In the genomic region with DNA sequence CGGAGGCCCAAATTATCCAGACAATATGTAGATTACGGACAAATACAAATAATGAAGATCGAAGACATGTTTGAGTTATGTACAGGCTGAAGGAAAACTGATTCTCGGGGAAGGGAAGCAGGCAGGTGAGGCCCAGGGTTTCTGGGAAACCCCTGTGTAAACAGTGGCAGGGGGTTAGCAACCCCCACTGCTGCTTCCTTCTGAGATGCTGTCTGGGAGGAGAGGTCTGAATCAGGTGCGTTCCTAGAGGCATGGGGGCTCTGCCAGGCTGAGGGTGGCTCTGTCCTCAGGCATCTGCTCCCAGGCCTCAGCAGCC, we compare ENCODE assay signal across 1 cellular context.
A peak's percentile ranks its signal among the peaks of the same experiment; 100 is the strongest.
TF ChIP-seq lines count a peak whose summit lies in the region.

No MANE protein-coding gene starts in this region.

TF ChIP-seq in WTC11, 78 proteins besides CTCF, POLR2A, EP300 and RAD21 (continued from another document):
- TF ChIP-seq, protein P1, sequence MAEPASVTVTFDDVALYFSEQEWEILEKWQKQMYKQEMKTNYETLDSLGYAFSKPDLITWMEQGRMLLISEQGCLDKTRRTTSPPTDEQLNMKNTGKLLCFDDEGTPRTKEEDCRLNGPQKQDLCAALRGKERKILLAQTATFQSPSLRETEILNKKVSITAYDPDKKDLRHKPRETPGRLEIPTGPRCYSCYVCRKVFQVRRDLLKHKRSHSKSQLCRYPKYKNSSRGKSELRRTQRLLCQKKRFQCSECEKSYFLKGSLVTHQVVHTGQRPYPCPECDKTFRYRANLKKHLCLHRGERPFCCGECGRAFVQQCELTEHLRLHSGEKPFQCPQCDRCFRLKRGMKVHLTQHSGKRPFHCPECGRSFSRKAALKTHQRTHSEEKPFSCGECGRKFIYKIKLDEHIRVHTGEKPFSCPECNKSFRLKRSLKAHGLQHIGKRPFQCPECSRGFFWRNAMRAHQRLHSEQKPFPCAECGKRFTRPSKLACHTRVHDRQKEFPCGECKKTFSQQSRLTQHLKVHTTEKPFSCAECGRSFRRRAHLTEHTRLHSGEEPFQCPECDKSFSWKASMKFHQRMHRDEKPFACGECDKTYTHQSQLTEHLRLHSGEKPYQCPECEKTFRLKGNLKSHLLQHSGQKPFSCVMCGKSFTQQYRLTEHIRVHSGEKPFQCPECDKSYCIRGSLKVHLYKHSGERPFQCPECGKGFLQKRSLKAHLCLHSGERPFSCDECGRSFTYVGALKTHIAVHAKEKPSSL (CRISPR knock-in tag; conservative IDR thresholded peaks at IDR 0.05) = no peak
- peak; percentile 56; the same call in 1 of the 2 replicates for TF ChIP-seq ZNF423 (CRISPR knock-in tag; IDR thresholded peaks at IDR 0.05)
- TF ChIP-seq, protein P2, sequence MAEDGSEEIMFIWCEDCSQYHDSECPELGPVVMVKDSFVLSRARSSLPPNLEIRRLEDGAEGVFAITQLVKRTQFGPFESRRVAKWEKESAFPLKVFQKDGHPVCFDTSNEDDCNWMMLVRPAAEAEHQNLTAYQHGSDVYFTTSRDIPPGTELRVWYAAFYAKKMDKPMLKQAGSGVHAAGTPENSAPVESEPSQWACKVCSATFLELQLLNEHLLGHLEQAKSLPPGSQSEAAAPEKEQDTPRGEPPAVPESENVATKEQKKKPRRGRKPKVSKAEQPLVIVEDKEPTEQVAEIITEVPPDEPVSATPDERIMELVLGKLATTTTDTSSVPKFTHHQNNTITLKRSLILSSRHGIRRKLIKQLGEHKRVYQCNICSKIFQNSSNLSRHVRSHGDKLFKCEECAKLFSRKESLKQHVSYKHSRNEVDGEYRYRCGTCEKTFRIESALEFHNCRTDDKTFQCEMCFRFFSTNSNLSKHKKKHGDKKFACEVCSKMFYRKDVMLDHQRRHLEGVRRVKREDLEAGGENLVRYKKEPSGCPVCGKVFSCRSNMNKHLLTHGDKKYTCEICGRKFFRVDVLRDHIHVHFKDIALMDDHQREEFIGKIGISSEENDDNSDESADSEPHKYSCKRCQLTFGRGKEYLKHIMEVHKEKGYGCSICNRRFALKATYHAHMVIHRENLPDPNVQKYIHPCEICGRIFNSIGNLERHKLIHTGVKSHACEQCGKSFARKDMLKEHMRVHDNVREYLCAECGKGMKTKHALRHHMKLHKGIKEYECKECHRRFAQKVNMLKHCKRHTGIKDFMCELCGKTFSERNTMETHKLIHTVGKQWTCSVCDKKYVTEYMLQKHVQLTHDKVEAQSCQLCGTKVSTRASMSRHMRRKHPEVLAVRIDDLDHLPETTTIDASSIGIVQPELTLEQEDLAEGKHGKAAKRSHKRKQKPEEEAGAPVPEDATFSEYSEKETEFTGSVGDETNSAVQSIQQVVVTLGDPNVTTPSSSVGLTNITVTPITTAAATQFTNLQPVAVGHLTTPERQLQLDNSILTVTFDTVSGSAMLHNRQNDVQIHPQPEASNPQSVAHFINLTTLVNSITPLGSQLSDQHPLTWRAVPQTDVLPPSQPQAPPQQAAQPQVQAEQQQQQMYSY (CRISPR knock-in tag; IDR thresholded peaks at IDR 0.05) = no peak
TF ChIP-seq in WTC11: peak in this region for 2.
